Comparison of ENCODE assay signal across 8 cellular contexts in genomic region chr20:5119435-5120188, GRCh38. TPM values are rescaled to one million over a fixed set of nuclear protein-coding genes. Genes with fewer than 3 reads are reported as not detected.
DNase-seq lines count a peak whose midpoint lies in the region; ATAC-seq lines count a peak whose summit lies in the region.

PCNA (minus strand) TSS chr20:5119958; CDS start chr20:5119798, 160 bp downstream.

- H3K27ac ChIP-seq in temporal lobe (ENCODE audit: low read depth, low read length), result peak within 1 kb of the TSS; percentile 66

- DNase-seq in NCI-H1092 treated with DMSO at 0.1 percent for 48 hours (lab: John Stamatoyannopoulos, UW), result peak; percentile 97
- peak; percentile 66 for DNase-seq in SKM-1 (lab: John Stamatoyannopoulos, UW; ENCODE audit: unreplicated experiment)
- DNase-seq in activated naive CD4-positive, alpha-beta T cell treated with anti-CD3 and anti-CD28 coated beads, Interleukin-2, amount 50 U/mL, for 72 hours (ENCODE audit: low spot score in 2 of 2), result peak; percentile 97 to 98
- DNase-seq in globus pallidus (ENCODE audit: low spot score), result peak; percentile 98
- peak; percentile 96 for DNase-seq in occipital lobe (lab: John Stamatoyannopoulos, UW)

- H3K36me3 Mint-ChIP-seq in activated naive CD4-positive, alpha-beta T cell treated with anti-CD3 and anti-CD28 coated beads, Interleukin-2, amount 50 U/mL, for 72 hours, result peaks cover 40 to 54% of the 10 kb centered on the region in 2 donors

- peak within 1 kb of the TSS; percentile 99 for H3K4me3 ChIP-seq in GM08714 (ENCODE audit: low read length)

- ATAC-seq in HG02610 (IDR thresholded peaks at IDR 0.05; ENCODE audit: unreplicated experiment), result peak; percentile 95
- ATAC-seq in activated naive CD4-positive, alpha-beta T cell treated with anti-CD3 and anti-CD28 coated beads, Interleukin-2, amount 50 U/mL, for 72 hours, result peak; percentile 90 to 91

- no peaks in the 10 kb centered on the region for H3K9me3 Mint-ChIP-seq in activated naive CD4-positive, alpha-beta T cell treated with anti-CD3 and anti-CD28 coated beads, Interleukin-2, amount 50 U/mL, for 72 hours

- peak within 1 kb of the TSS; percentile 93 to 98 for H3K27ac Mint-ChIP-seq in activated naive CD4-positive, alpha-beta T cell treated with anti-CD3 and anti-CD28 coated beads, Interleukin-2, amount 50 U/mL, for 72 hours

RNA-seq across cellular contexts. Expression of gene PCNA, which starts in this region (rescaled TPM):
- total RNA-seq in activated naive CD4-positive, alpha-beta T cell treated with anti-CD3 and anti-CD28 coated beads, Interleukin-2, amount 50 U/mL, for 72 hours, result 100 to 1,000 TPM; 484 to 697 TPM
- total RNA-seq in occipital lobe, result 40.9 TPM
- 25.1 TPM for total RNA-seq in temporal lobe

Comparison
In these comparisons a context has a peak if more than half of its experiments do, and no peak if none do; other contexts are left out.
1. Peak in every context shown above with its lines: DNase-seq, ATAC-seq, H3K4me3 ChIP-seq and H3K27ac ChIP-seq.
2. RNA of gene PCNA (total RNA-seq): 484 to 697 TPM in activated naive CD4-positive, alpha-beta T cell treated with anti-CD3 and anti-CD28 coated beads, Interleukin-2, amount 50 U/mL, for 72 hours; 40.9 TPM in occipital lobe (single experiment) and 25.1 TPM in temporal lobe (single experiment); every median in the first group is over 10 times any median in the second.